In the genomic region with DNA sequence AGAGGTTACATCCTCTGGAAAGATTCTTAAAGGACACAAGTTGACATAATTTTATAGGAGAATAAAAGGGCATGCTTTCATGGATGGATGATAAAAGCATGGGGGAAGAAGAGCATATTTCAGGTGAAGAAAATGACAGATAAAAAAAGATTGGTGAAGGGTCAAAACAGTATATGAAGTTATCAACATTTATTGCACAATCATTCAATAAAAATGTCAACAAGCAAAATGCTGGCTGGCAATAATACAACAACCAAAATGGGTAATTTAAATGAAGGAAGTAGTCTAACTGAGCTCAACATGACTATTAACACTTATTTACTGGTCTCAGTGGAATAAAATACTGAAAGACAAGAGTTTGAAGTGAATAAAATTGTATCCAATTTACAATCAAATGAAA, we compare ENCODE assay signal across 29 cellular contexts.
DNase-seq lines count a peak whose midpoint lies in the region; ATAC-seq, FAIRE-seq and TF ChIP-seq lines count a peak whose summit lies in the region.
"Had no signal": no experiment of that assay in that cellular context is flagged by ENCODE, and none has a peak within 500 bp of the region (broad histone marks: within the 10 kb centered on the region; RNA-seq: fewer than 3 reads in every experiment).

No MANE protein-coding gene starts in this region.

- intact Hi-C loops in A673 (cut with micrococcal nuclease; ENCODE audit: unreplicated experiment) (no loop called here), K562 (cut with micrococcal nuclease) (no loop called here)

- no peaks in the 10 kb centered on the region for H3K27me3 ChIP-seq in A673 (replicated peaks; ENCODE audit: insufficient read depth, low read depth, low read length, poor library complexity)
- H3K27me3 ChIP-seq in K562 (ENCODE audit: control insufficient read depth in 2 of 2, insufficient read depth in 2 of 2, low read length in 2 of 2): no peaks in the 10 kb centered on the region
- H3K27me3 ChIP-seq: BLaER1 had no signal

- H3K27ac Mint-ChIP-seq in activated T-cell treated with anti-CD3 and anti-CD28 coated beads, Interleukin-2, amount 50 U/mL, for 72 hours: no peak overlapping the region
- H3K27ac Mint-ChIP-seq: CD14-positive monocyte; CD4-positive, alpha-beta memory T cell; CD4-positive, CD25-positive, alpha-beta regulatory T cell; CD8-positive, alpha-beta memory T cell had no signal

- no TSS peak for BruUV-seq in A673 (replicated peaks; lab: Mats Ljungman, UMichigan)
- BruUV-seq in K562 (replicated peaks; lab: Mats Ljungman, UMichigan): no TSS peak

- in situ Hi-C loops in K562 (cut with MboI): no loop called here

- H3K36me3 ChIP-seq in A673 (ENCODE audit: insufficient read depth, low read length, poor library complexity, severe bottlenecking): no peaks in the 10 kb centered on the region
- no peaks in the 10 kb centered on the region for H3K36me3 ChIP-seq in K562 (ENCODE audit: control insufficient read depth, insufficient read depth, low read length)
- H3K36me3 ChIP-seq: BE2C, BLaER1 had no signal

- no peak for ATAC-seq in K562
- ATAC-seq in activated T-cell treated with anti-CD3 and anti-CD28 coated beads, Interleukin-2, amount 50 U/mL, for 4 hours: no peak
- ATAC-seq in activated T-cell treated with anti-CD3 and anti-CD28 coated beads, Interleukin-2, amount 50 U/mL, for 72 hours (replicated peaks in 1 of 2): no peak
- ATAC-seq: A549, GM12878 had no signal

- H3K9me3 ChIP-seq in A673 (ENCODE audit: low read depth, low read length, poor library complexity, severe bottlenecking) (no peaks in the 10 kb centered on the region), K562 (replicated peaks; ENCODE audit: control insufficient read depth, insufficient read depth, low read depth, low read length) (peaks cover 4% of the 10 kb centered on the region; the same call in 1 of the 2 replicates)
- H3K9me3 ChIP-seq: A549, BE2C, BLaER1 had no signal

- TF ChIP-seq CTCF in A673 (conservative IDR thresholded peaks at IDR 0.05; ENCODE audit: low read depth, low read length): no peak
- TF ChIP-seq CTCF in K562 (IDR thresholded peaks at IDR 0.05 in 2 of 3, conservative IDR thresholded peaks at IDR 0.05 in 1 of 3; ENCODE audit: insufficient read depth in 2 of 3, low read depth in 1 of 3, low read length in 3 of 3): no peak

- H2AFZ ChIP-seq in K562 (ENCODE audit: low read depth, low read length): no peak overlapping the region

- TF ChIP-seq POLR2A in K562 (conservative IDR thresholded peaks at IDR 0.05): no peak

- H3K27me3 Mint-ChIP-seq in activated T-cell treated with anti-CD3 and anti-CD28 coated beads, Interleukin-2, amount 50 U/mL, for 4 hours (ENCODE audit: low read depth): no peaks in the 10 kb centered on the region
- H3K27me3 Mint-ChIP-seq in activated T-cell treated with anti-CD3 and anti-CD28 coated beads, Interleukin-2, amount 50 U/mL, for 72 hours (ENCODE audit: low read depth): no peaks in the 10 kb centered on the region
- H3K27me3 Mint-ChIP-seq: CD4-positive, CD25-positive, alpha-beta regulatory T cell; CD8-positive, alpha-beta memory T cell had no signal

- peak; percentile 3 for DNase-seq in DMS79 treated with DMSO at 0.1 percent for 48 hours (lab: John Stamatoyannopoulos, UW)
- DNase-seq in DMS79 (lab: John Stamatoyannopoulos, UW): no peak
- peak; percentile 33 for DNase-seq in NCI-H1436 (lab: John Stamatoyannopoulos, UW)
- DNase-seq in NCI-H1436 treated with DMSO at 0.1 percent for 48 hours (lab: John Stamatoyannopoulos, UW): no peak
- peak; percentile 41 for DNase-seq in A673 (ENCODE audit: low spot score)
- no peak for DNase-seq in K562 (ENCODE audit: extremely low read depth in 1 of 4, low spot score in 3 of 4)
- no peak for DNase-seq in activated T-cell treated with anti-CD3 and anti-CD28 coated beads, Interleukin-2, amount 50 U/mL, for 4 hours
- no peak for DNase-seq in activated T-cell treated with anti-CD3 and anti-CD28 coated beads, Interleukin-2, amount 50 U/mL, for 72 hours
- DNase-seq: ACHN; BE2C; C1 segment of cervical spinal cord; CD4-positive, alpha-beta memory T cell; CD4-positive, CD25-positive, alpha-beta regulatory T cell; CD8-positive, alpha-beta memory T cell; COR-L47; DMS 273 treated with DMSO at 0.1 percent for 48 hours; DMS153; DMS53; DND-41; EL; GDM1 had no signal

- H3K9me3 Mint-ChIP-seq in activated T-cell treated with anti-CD3 and anti-CD28 coated beads, Interleukin-2, amount 50 U/mL, for 4 hours: peaks cover 3% of the 10 kb centered on the region
- H3K9me3 Mint-ChIP-seq in activated T-cell treated with anti-CD3 and anti-CD28 coated beads, Interleukin-2, amount 50 U/mL, for 72 hours: no peaks in the 10 kb centered on the region

- H4K20me1 ChIP-seq in K562 (replicated peaks; ENCODE audit: control insufficient read depth, insufficient read depth, low read length): no peaks in the 10 kb centered on the region
- H4K20me1 ChIP-seq: BLaER1 had no signal

- no peak overlapping the region for H3K4me3 Mint-ChIP-seq in activated T-cell treated with anti-CD3 and anti-CD28 coated beads, Interleukin-2, amount 50 U/mL, for 4 hours
- no peak overlapping the region for H3K4me3 Mint-ChIP-seq in activated T-cell treated with anti-CD3 and anti-CD28 coated beads, Interleukin-2, amount 50 U/mL, for 72 hours
- H3K4me3 Mint-ChIP-seq: CD14-positive monocyte; CD4-positive, alpha-beta memory T cell; CD4-positive, CD25-positive, alpha-beta regulatory T cell; CD8-positive, alpha-beta memory T cell had no signal

- H3K4me1 ChIP-seq in A673 (ENCODE audit: insufficient read depth, low read length, poor library complexity, severe bottlenecking) (no peaks in the 10 kb centered on the region), K562 (replicated peaks in 1 of 2; ENCODE audit: control insufficient read depth in 2 of 2, insufficient read depth in 2 of 2, low read length in 2 of 2) (no peaks in the 10 kb centered on the region)
- H3K4me1 ChIP-seq: A549, BE2C, BLaER1 had no signal

- FAIRE-seq in K562 (lab: Jason Lieb, UNC): no peak
- FAIRE-seq: A549, GM12878, GM12892, GM18507, GM19239 had no signal

- H3K79me2 ChIP-seq in K562 (ENCODE audit: control insufficient read depth, insufficient read depth, low read length): no peaks in the 10 kb centered on the region

- H3K36me3 Mint-ChIP-seq in activated T-cell treated with anti-CD3 and anti-CD28 coated beads, Interleukin-2, amount 50 U/mL, for 4 hours (ENCODE audit: insufficient read depth): no peaks in the 10 kb centered on the region
- no peaks in the 10 kb centered on the region for H3K36me3 Mint-ChIP-seq in activated T-cell treated with anti-CD3 and anti-CD28 coated beads, Interleukin-2, amount 50 U/mL, for 72 hours (ENCODE audit: insufficient read depth in 2 of 2)
- H3K36me3 Mint-ChIP-seq: CD14-positive monocyte; CD4-positive, alpha-beta memory T cell; CD4-positive, CD25-positive, alpha-beta regulatory T cell; CD8-positive, alpha-beta memory T cell had no signal

- POLR2A ChIA-PET in A673 (lab: Charles Lee; ENCODE audit: low non-redundant PET): no interaction called here
- POLR2A ChIA-PET in K562 (lab: Yijun Ruan, JAX): no interaction called here

- no peak overlapping the region for H3K9ac ChIP-seq in K562 (ENCODE audit: insufficient read depth in 1 of 2, low read depth in 2 of 2, low read length in 2 of 2)
- H3K9ac ChIP-seq: BLaER1 had no signal

- H3K4me3 ChIP-seq in A673 (ENCODE audit: low read depth, low read length, poor library complexity, severe bottlenecking) (no peak overlapping the region), K562 (no peak overlapping the region)
- H3K4me3 ChIP-seq: A549, BLaER1, GM12878 had no signal

- no peak for TF ChIP-seq RAD21 in K562 (CRISPR knock-in tag; conservative IDR thresholded peaks at IDR 0.05 in 1 of 2, IDR thresholded peaks at IDR 0.05 in 1 of 2)

- CTCF ChIA-PET in A673 (lab: Charles Lee) (interaction anchor here (0.7 kb wide), 1 partner anchor 1472 kb away, joined by 4 read pairs; no protein-coding TSS in a partner anchor), K562 (lab: Yijun Ruan, JAX; ENCODE audit: low intra/inter-chr PET ratio) (no interaction called here)

- no peak overlapping the region for H3K4me2 ChIP-seq in K562 (ENCODE audit: insufficient read depth, low read length)
- H3K4me2 ChIP-seq: A549, BLaER1 had no signal

- H3K27ac ChIP-seq in A673 (ENCODE audit: low read depth, low read length, poor library complexity, severe bottlenecking) (no peak overlapping the region), K562 (ENCODE audit: extremely low read depth, low read depth, low read length) (no peak overlapping the region)
- H3K27ac ChIP-seq: 22Rv1, A549, BLaER1 had no signal

- H3K4me1 Mint-ChIP-seq in activated T-cell treated with anti-CD3 and anti-CD28 coated beads, Interleukin-2, amount 50 U/mL, for 4 hours (ENCODE audit: low read depth): no peaks in the 10 kb centered on the region
- H3K4me1 Mint-ChIP-seq in activated T-cell treated with anti-CD3 and anti-CD28 coated beads, Interleukin-2, amount 50 U/mL, for 72 hours (ENCODE audit: low read depth): no peaks in the 10 kb centered on the region
- H3K4me1 Mint-ChIP-seq: CD14-positive monocyte; CD4-positive, alpha-beta memory T cell; CD4-positive, CD25-positive, alpha-beta regulatory T cell; CD8-positive, alpha-beta memory T cell had no signal

- no peak for TF ChIP-seq EP300 in K562 (IDR thresholded peaks at IDR 0.05; ENCODE audit: low read length)

- no peaks in the 10 kb centered on the region for H3K9me1 ChIP-seq in K562 (ENCODE audit: control insufficient read depth, insufficient read depth, low read length)

TF ChIP-seq in K562, 482 proteins besides CTCF, POLR2A, EP300 and RAD21:
- TF ChIP-seq, protein P1, sequence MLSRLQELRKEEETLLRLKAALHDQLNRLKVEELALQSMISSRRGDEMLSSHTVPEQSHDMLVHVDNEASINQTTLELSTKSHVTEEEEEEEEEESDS (CRISPR knock-in tag; IDR thresholded peaks at IDR 0.05): no peak
- TF ChIP-seq BHLHE40 (IDR thresholded peaks at IDR 0.05; ENCODE audit: low read length) (no peak), ZNF444 (CRISPR knock-in tag; IDR thresholded peaks at IDR 0.05) (no peak), BCOR (IDR thresholded peaks at IDR 0.05) (no peak), ESRRA (IDR thresholded peaks at IDR 0.05; ENCODE audit: borderline replicate concordance, low read depth) (no peak), KDM1A (IDR thresholded peaks at IDR 0.05) (no peak), MIER1 (IDR thresholded peaks at IDR 0.05; ENCODE audit: low read depth) (no peak), CEBPB (tag; IDR thresholded peaks at IDR 0.05) (peak; percentile 48; the same call in 1 of the 2 replicates), KAT2B (IDR thresholded peaks at IDR 0.05; ENCODE audit: low read depth, low read length) (no peak), CEBPG (CRISPR knock-in tag; IDR thresholded peaks at IDR 0.05) (no peak), CEBPG (tag; conservative IDR thresholded peaks at IDR 0.05 in 1 of 2, IDR thresholded peaks at IDR 0.05 in 1 of 2) (peak; percentile 16 to 65; a peak in 2 of 4 replicates), ZNF282 (CRISPR knock-in tag; IDR thresholded peaks at IDR 0.05) (no peak)
TF ChIP-seq in K562: peak in this region for 2.

Comparison
In these comparisons a context has a peak if more than half of its experiments do, and no peak if none do; other contexts are left out.
1. DNase-seq: peak in DMS79 treated with DMSO at 0.1 percent for 48 hours (single experiment), NCI-H1436 (single experiment) and A673 (single experiment); none in DMS79 (single experiment), NCI-H1436 treated with DMSO at 0.1 percent for 48 hours (single experiment), K562 (0 of 4), activated T-cell treated with anti-CD3 and anti-CD28 coated beads, Interleukin-2, amount 50 U/mL, for 4 hours (single experiment) and activated T-cell treated with anti-CD3 and anti-CD28 coated beads, Interleukin-2, amount 50 U/mL, for 72 hours (0 of 2).